ENCODE assay signal across 9 cellular contexts in genomic region chr17:77948690-77949114, GRCh38. TPM values are rescaled to one million over a fixed set of nuclear protein-coding genes. Genes with fewer than 3 reads are reported as not detected.
DNase-seq lines count a peak whose midpoint lies in the region; ATAC-seq and TF ChIP-seq lines count a peak whose summit lies in the region.
"Had no signal": no experiment of that assay in that cellular context is flagged by ENCODE, and none has a peak within 500 bp of the region (broad histone marks: within the 10 kb centered on the region; RNA-seq: fewer than 3 reads in every experiment).

No MANE protein-coding gene starts in this region.

- TF ChIP-seq CTCF in endothelial cell (IDR thresholded peaks at IDR 0.05; ENCODE audit: unreplicated experiment): no peak

- ATAC-seq in HG03565 (IDR thresholded peaks at IDR 0.05; ENCODE audit: unreplicated experiment) (no peak), GM18858 (IDR thresholded peaks at IDR 0.05; ENCODE audit: unreplicated experiment) (no peak)
- no peak for ATAC-seq in stimulated activated naive CD8-positive, alpha-beta T cell treated with anti-CD3 and anti-CD28 coated beads, Interleukin-15, amount 100 ng/mL, for 72 hours

- no peak overlapping the region for H3K27ac Mint-ChIP-seq in endothelial cell (ENCODE audit: unreplicated experiment)
- no peak overlapping the region for H3K27ac Mint-ChIP-seq in stimulated activated naive CD8-positive, alpha-beta T cell treated with anti-CD3 and anti-CD28 coated beads, Interleukin-15, amount 100 ng/mL, for 72 hours

- peaks cover 5% of the 10 kb centered on the region for H3K4me1 Mint-ChIP-seq in endothelial cell (ENCODE audit: unreplicated experiment)
- H3K4me1 Mint-ChIP-seq in stimulated activated naive CD8-positive, alpha-beta T cell treated with anti-CD3 and anti-CD28 coated beads, Interleukin-15, amount 100 ng/mL, for 72 hours: peaks cover 10% of the 10 kb centered on the region

- no peaks in the 10 kb centered on the region for H3K9me3 Mint-ChIP-seq in endothelial cell (ENCODE audit: unreplicated experiment)
- peaks cover 0 to 7% of the 10 kb centered on the region in 2 donors for H3K9me3 Mint-ChIP-seq in stimulated activated naive CD8-positive, alpha-beta T cell treated with anti-CD3 and anti-CD28 coated beads, Interleukin-15, amount 100 ng/mL, for 72 hours

- peaks cover 12% of the 10 kb centered on the region for H3K27me3 Mint-ChIP-seq in endothelial cell (ENCODE audit: unreplicated experiment)
- peaks cover 8% of the 10 kb centered on the region for H3K27me3 Mint-ChIP-seq in stimulated activated naive CD8-positive, alpha-beta T cell treated with anti-CD3 and anti-CD28 coated beads, Interleukin-15, amount 100 ng/mL, for 72 hours

- no peak overlapping the region for H3K4me3 Mint-ChIP-seq in endothelial cell (ENCODE audit: unreplicated experiment)
- H3K4me3 Mint-ChIP-seq in stimulated activated naive CD8-positive, alpha-beta T cell treated with anti-CD3 and anti-CD28 coated beads, Interleukin-15, amount 100 ng/mL, for 72 hours: no peak overlapping the region

- H3K36me3 Mint-ChIP-seq in endothelial cell (ENCODE audit: low read depth, unreplicated experiment): no peaks in the 10 kb centered on the region

- peak; percentile 77 for DNase-seq in EH (ENCODE audit: low read depth)
- peak; percentile 31 for DNase-seq in NCI-H82 treated with DMSO at 0.1 percent for 48 hours (lab: John Stamatoyannopoulos, UW; ENCODE audit: unreplicated experiment)
- peak; percentile 26 for DNase-seq in endothelial cell (ENCODE audit: low spot score)
- DNase-seq in myocyte (ENCODE audit: low read depth): peak; percentile 53
- no peak for DNase-seq in mucosa of gallbladder (ENCODE audit: low spot score)
- DNase-seq in stimulated activated naive CD8-positive, alpha-beta T cell treated with anti-CD3 and anti-CD28 coated beads, Interleukin-15, amount 100 ng/mL, for 72 hours: no peak
- DNase-seq: NCI-H446 treated with DMSO at 0.1 percent for 48 hours had no signal

RNA-seq across cellular contexts. Expression of gene TNRC6C, which starts 9.8 kb away (rescaled TPM):
- 13.1 TPM for total RNA-seq in endothelial cell (ENCODE audit: unreplicated experiment)
- 3.2 and 5.6 TPM in 2 replicates for total RNA-seq in myocyte
- polyA plus RNA-seq in myocyte (2012): 3.4 TPM
- 27.4 TPM for total RNA-seq in mucosa of gallbladder

Comparison
In these comparisons a context has a peak if more than half of its experiments do, and no peak if none do; other contexts are left out.
1. DNase-seq: peak in EH (single experiment), NCI-H82 treated with DMSO at 0.1 percent for 48 hours (single experiment), endothelial cell (single experiment) and myocyte (single experiment); none in mucosa of gallbladder (single experiment) and stimulated activated naive CD8-positive, alpha-beta T cell treated with anti-CD3 and anti-CD28 coated beads, Interleukin-15, amount 100 ng/mL, for 72 hours (0 of 2).